Comparison of ENCODE assay signal across 10 cellular contexts in genomic region chr22:21643533-21644357, GRCh38. TPM values are rescaled to one million over a fixed set of nuclear protein-coding genes. Genes with fewer than 3 reads are reported as not detected.
DNase-seq lines count a peak whose midpoint lies in the region; ATAC-seq, FAIRE-seq and TF ChIP-seq lines count a peak whose summit lies in the region.
"Had no signal": no experiment of that assay in that cellular context is flagged by ENCODE, and none has a peak within 500 bp of the region (broad histone marks: within the 10 kb centered on the region; RNA-seq: fewer than 3 reads in every experiment).

No MANE protein-coding gene starts in this region.

- H3K36me3 Mint-ChIP-seq in activated B cell treated with CpG ODN at 0.5 μM for 24 hours (ENCODE audit: low read depth) = peaks cover 24% of the 10 kb centered on the region

- H3K4me1 ChIP-seq in ACC112 (ENCODE audit: control insufficient read depth, insufficient read depth, low read length, unreplicated experiment) (no peaks in the 10 kb centered on the region), keratinocyte (ENCODE audit: control insufficient read depth, extremely low read depth, insufficient read depth, low read length) (peaks cover 17% of the 10 kb centered on the region), small intestine (ENCODE audit: control insufficient read depth in 2 of 2, insufficient read depth in 1 of 2, low read depth in 1 of 2, low read length in 1 of 2) (peaks cover 0 to 6% of the 10 kb centered on the region in 2 donors)

- H3K27ac ChIP-seq in ACC112 (ENCODE audit: low read depth, low read length) = no peak overlapping the region
- peak overlapping the region; percentile 78 for H3K27ac ChIP-seq in keratinocyte (ENCODE audit: control insufficient read depth, insufficient read depth, low read length)
- no peak overlapping the region for H3K27ac ChIP-seq in small intestine (ENCODE audit: low read depth in 1 of 2, low read length in 1 of 2)

- H3K9me1 ChIP-seq in keratinocyte (ENCODE audit: control insufficient read depth, extremely low read depth, insufficient read depth, low read length) = no peaks in the 10 kb centered on the region

- POLR2A ChIA-PET in activated B cell treated with CpG ODN at 0.5 μM for 24 hours (lab: Charles Lee) = interaction anchor here (0.9 to 3.5 kb wide), 4 partner anchors 8 to 23 kb away, joined by 3 to 110 read pairs (median 22); partner anchors contain the start of genes CCDC116, PPIL2 and YDJC

- no peaks in the 10 kb centered on the region for H3K27me3 ChIP-seq in ACC112 (ENCODE audit: insufficient read depth, low read length)
- no peaks in the 10 kb centered on the region for H3K27me3 ChIP-seq in keratinocyte (ENCODE audit: control insufficient read depth, extremely low read depth, insufficient read depth, low read length)
- H3K27me3 ChIP-seq in small intestine (ENCODE audit: control insufficient read depth in 2 of 2, insufficient read depth in 2 of 2, low read length in 2 of 2) = no peaks in the 10 kb centered on the region
- H3K27me3 ChIP-seq: body of pancreas had no signal

- DNase-seq in activated B cell treated with CpG ODN at 0.5 μM for 24 hours (no peak), keratinocyte (ENCODE audit: low read depth, low spot score) (no peak), NCI-H187 treated with DMSO at 0.1 percent for 48 hours (lab: John Stamatoyannopoulos, UW) (no peak), cerebellar cortex (ENCODE audit: low spot score) (no peak), small intestine (no peak)

- H3K9ac ChIP-seq in keratinocyte (ENCODE audit: control insufficient read depth, extremely low read depth, insufficient read depth, low read length) = peak overlapping the region; percentile 91

- peak overlapping the region; percentile 89 for H3K4me3 Mint-ChIP-seq in activated B cell treated with CpG ODN at 0.5 μM for 24 hours

- H3K27me3 Mint-ChIP-seq in activated B cell treated with CpG ODN at 0.5 μM for 24 hours = no peaks in the 10 kb centered on the region

- H4K20me1 ChIP-seq in keratinocyte (ENCODE audit: control insufficient read depth, extremely low read depth, insufficient read depth, low read length) = peaks cover 11% of the 10 kb centered on the region

- no peak for FAIRE-seq in keratinocyte (lab: Jason Lieb, UNC)
- FAIRE-seq in small intestine (lab: Jason Lieb, UNC) = no peak

- H3K9me3 ChIP-seq in keratinocyte (ENCODE audit: control insufficient read depth, low read depth, low read length) (no peaks in the 10 kb centered on the region), small intestine (ENCODE audit: control insufficient read depth, low read depth) (no peaks in the 10 kb centered on the region)
- H3K9me3 ChIP-seq: body of pancreas had no signal

- H3K79me2 ChIP-seq in ACC112 (ENCODE audit: control insufficient read depth, insufficient read depth, low read length, unreplicated experiment) = peaks cover 2% of the 10 kb centered on the region
- peaks cover 23% of the 10 kb centered on the region for H3K79me2 ChIP-seq in keratinocyte (ENCODE audit: control insufficient read depth, insufficient read depth, low read length)

- dilution Hi-C loops in keratinocyte (cut with MboI; ENCODE audit: extremely low pct_ligation_motif_present, low sequenced_read_pairs) = no loop called here

- WGBS in small intestine, 3 donors = 88 to 93% (median 91%) methylated on average over 20 to 22 of the region's 22 CpGs

- no peaks in the 10 kb centered on the region for H3K9me3 Mint-ChIP-seq in activated B cell treated with CpG ODN at 0.5 μM for 24 hours

- intact Hi-C loops in activated B cell treated with CpG ODN at 0.5 μM for 24 hours (cut with micrococcal nuclease) = loop anchor here (5.0 kb wide), 1 partner anchor 56 kb away; no protein-coding TSS in a partner anchor

- H3K4me3 ChIP-seq in ACC112 (ENCODE audit: low read depth, low read length) = peak overlapping the region; percentile 95
- H3K4me3 ChIP-seq in GM12875 (ENCODE audit: low read depth, low read length) = peak overlapping the region; percentile 93
- peak overlapping the region; percentile 73 to 89 (median 88) for H3K4me3 ChIP-seq in keratinocyte (ENCODE audit: control insufficient read depth in 2 of 3, extremely low read depth in 1 of 3, insufficient read depth in 2 of 3, low read depth in 1 of 3, low read length in 3 of 3)
- peak overlapping the region in 1 of 2 donors; percentile 73 for H3K4me3 ChIP-seq in small intestine (ENCODE audit: low read depth in 1 of 2, low read length in 2 of 2)

- CTCF ChIA-PET in activated B cell treated with CpG ODN at 0.5 μM for 24 hours (lab: Charles Lee) = interaction anchor here (1.0 to 3.7 kb wide), 3 partner anchors 10 to 68 kb away, joined by 3 to 65 read pairs (median 3); partner anchors contain the start of genes CCDC116 and YDJC

- peaks cover 27% of the 10 kb centered on the region for H3K4me1 Mint-ChIP-seq in activated B cell treated with CpG ODN at 0.5 μM for 24 hours

- H2AFZ ChIP-seq in ACC112 (ENCODE audit: low read length, unreplicated experiment) (no peak overlapping the region), keratinocyte (ENCODE audit: control insufficient read depth, low read length) (no peak overlapping the region)

- H3K36me3 ChIP-seq in ACC112 (ENCODE audit: insufficient read depth, low read length) (no peaks in the 10 kb centered on the region), keratinocyte (ENCODE audit: control insufficient read depth in 2 of 2, extremely low read depth in 1 of 2, insufficient read depth in 2 of 2, low read length in 2 of 2) (peaks cover 12% of the 10 kb centered on the region in 2 experiments), small intestine (ENCODE audit: control insufficient read depth in 2 of 2, insufficient read depth in 2 of 2, low read length in 2 of 2) (no peaks in the 10 kb centered on the region)

- peak overlapping the region; percentile 86 for H3K4me2 ChIP-seq in keratinocyte (ENCODE audit: control insufficient read depth, extremely low read depth, insufficient read depth, low read depth, low read length)

- ATAC-seq in activated B cell treated with CpG ODN at 0.5 μM for 24 hours (ENCODE audit: low read depth) (no peak), GM18907 (IDR thresholded peaks at IDR 0.05; ENCODE audit: unreplicated experiment) (no peak)

- peak overlapping the region; percentile 88 for H3K27ac Mint-ChIP-seq in activated B cell treated with CpG ODN at 0.5 μM for 24 hours

- peak; percentile 29; the same call in 1 of the 2 replicates for TF ChIP-seq CTCF in GM12875 (IDR thresholded peaks at IDR 0.05; ENCODE audit: borderline replicate concordance, insufficient read depth, low read depth, low read length)
- no peak for TF ChIP-seq CTCF in activated B cell treated with CpG ODN at 0.5 μM for 24 hours (IDR thresholded peaks at IDR 0.05)
- TF ChIP-seq CTCF in keratinocyte (optimal IDR thresholded peaks at IDR 0.05 in 1 of 3, IDR thresholded peaks at IDR 0.05 in 1 of 3, conservative IDR thresholded peaks at IDR 0.05 in 1 of 3; ENCODE audit: extremely low read depth in 1 of 3, insufficient read depth in 2 of 3, low read length in 3 of 3) = peak; percentile 23 to 58 (median 27)

RNA-seq across cellular contexts. Expression of gene SDF2L1, which starts 1.6 kb away (rescaled TPM):
- 40.0 and 43.3 TPM in 2 replicates for total RNA-seq in activated B cell treated with CpG ODN at 0.5 μM for 24 hours
- polyA plus RNA-seq in keratinocyte = 23.2 to 33.1 TPM (median 25.6 TPM) in 3 replicates
- 4.1 TPM for polyA plus RNA-seq in keratinocyte (2011; ENCODE audit: low read depth)
- 14.4 and 27.0 TPM in 2 replicates for polyA plus RNA-seq in keratinocyte (2011; cell fraction: cytosol; rRNA removed)
- polyA plus RNA-seq in keratinocyte (2011; cell fraction: nucleus; rRNA removed) = 13.4 and 18.9 TPM in 2 replicates
- polyA plus RNA-seq in keratinocyte (2012; ENCODE audit: low replicate concordance) = 22.4 and 89.4 TPM in 2 replicates
- 8.1 to 30.3 TPM (median 15.7 TPM) in 3 replicates for polyA minus RNA-seq in keratinocyte
- 46.6 TPM for polyA minus RNA-seq in keratinocyte (2011; cell fraction: cytosol; rRNA and poly(A)+ RNA removed)
- polyA minus RNA-seq in keratinocyte (2011; cell fraction: nucleus; rRNA and poly(A)+ RNA removed) = 6.4 and 6.6 TPM in 2 replicates
- polyA plus RNA-seq in small intestine = 100 to 1,000 TPM in 1 of 3 donors, 10 to 100 TPM in 2; 25.9 to 125 (median 59.2) TPM

RNA-seq across cellular contexts. Expression of gene CCDC116, which starts 11.2 kb away (rescaled TPM):
- total RNA-seq in activated B cell treated with CpG ODN at 0.5 μM for 24 hours = 1.0 and 1.2 TPM in 2 replicates
- polyA plus RNA-seq in keratinocyte (0.03 TPM in 3 replicates), small intestine (under 1 TPM; 0.22 to 0.40 (median 0.27) TPM)
- not detected for polyA plus RNA-seq in keratinocyte (2011; ENCODE audit: low read depth)
- polyA plus RNA-seq in keratinocyte (2011; cell fraction: cytosol; rRNA removed) = not detected in 2 replicates
- polyA plus RNA-seq in keratinocyte (2011; cell fraction: nucleus; rRNA removed) = 0.11 and 0.19 TPM in 2 replicates
- 0.17 TPM in 1 of 2 replicates, not detected in the other for polyA plus RNA-seq in keratinocyte (2012; ENCODE audit: low replicate concordance)
- polyA minus RNA-seq in keratinocyte = not detected in 3 replicates
- not detected for polyA minus RNA-seq in keratinocyte (2011; cell fraction: cytosol; rRNA and poly(A)+ RNA removed)
- not detected in 2 replicates for polyA minus RNA-seq in keratinocyte (2011; cell fraction: nucleus; rRNA and poly(A)+ RNA removed)
- total RNA-seq: mononuclear cell had no signal

RNA-seq across cellular contexts. Expression of gene YDJC, which starts 13.9 kb away (rescaled TPM):
- total RNA-seq in activated B cell treated with CpG ODN at 0.5 μM for 24 hours = 46.1 and 51.4 TPM in 2 replicates
- polyA plus RNA-seq in keratinocyte (18.2 to 31.8 TPM (median 22.3 TPM) in 3 replicates), small intestine (10 to 100 TPM; 38.8 to 46.7 (median 45.6) TPM)
- 6.9 TPM for polyA plus RNA-seq in keratinocyte (2011; ENCODE audit: low read depth)
- 16.3 and 45.3 TPM in 2 replicates for polyA plus RNA-seq in keratinocyte (2011; cell fraction: cytosol; rRNA removed)
- polyA plus RNA-seq in keratinocyte (2011; cell fraction: nucleus; rRNA removed) = 16.6 and 28.9 TPM in 2 replicates
- 19.0 and 36.5 TPM in 2 replicates for polyA plus RNA-seq in keratinocyte (2012; ENCODE audit: low replicate concordance)
- 5.3 to 16.2 TPM (median 12.4 TPM) in 3 replicates for polyA minus RNA-seq in keratinocyte
- 56.2 TPM for polyA minus RNA-seq in keratinocyte (2011; cell fraction: cytosol; rRNA and poly(A)+ RNA removed)
- 12.6 and 17.6 TPM in 2 replicates for polyA minus RNA-seq in keratinocyte (2011; cell fraction: nucleus; rRNA and poly(A)+ RNA removed)

RNA-seq across cellular contexts. Expression of gene PPIL2, which starts 22.1 kb away (rescaled TPM):
- 58.4 and 64.0 TPM in 2 replicates for total RNA-seq in activated B cell treated with CpG ODN at 0.5 μM for 24 hours
- polyA plus RNA-seq in keratinocyte = 24.6 to 31.4 TPM (median 30.2 TPM) in 3 replicates
- polyA plus RNA-seq in keratinocyte (2011; ENCODE audit: low read depth) = 17.0 TPM
- polyA plus RNA-seq in keratinocyte (2011; cell fraction: cytosol; rRNA removed) = 15.6 and 17.9 TPM in 2 replicates
- polyA plus RNA-seq in keratinocyte (2011; cell fraction: nucleus; rRNA removed) = 89.2 and 97.9 TPM in 2 replicates
- polyA plus RNA-seq in keratinocyte (2012; ENCODE audit: low replicate concordance) = 13.2 and 24.8 TPM in 2 replicates
- 22.6 to 43.1 TPM (median 32.5 TPM) in 3 replicates for polyA minus RNA-seq in keratinocyte
- 7.7 TPM for polyA minus RNA-seq in keratinocyte (2011; cell fraction: cytosol; rRNA and poly(A)+ RNA removed)
- 30.6 and 34.7 TPM in 2 replicates for polyA minus RNA-seq in keratinocyte (2011; cell fraction: nucleus; rRNA and poly(A)+ RNA removed)
- polyA plus RNA-seq in small intestine = 10 to 100 TPM; 24.9 to 35.2 (median 29.7) TPM
